ENCODE assay signal across 9 cellular contexts in genomic region chr18:46917808-46918600, GRCh38. TPM values are rescaled to one million over a fixed set of nuclear protein-coding genes. Genes with fewer than 3 reads are reported as not detected.
DNase-seq lines count a peak whose midpoint lies in the region; ATAC-seq, FAIRE-seq and TF ChIP-seq lines count a peak whose summit lies in the region.
"Had no signal": no experiment of that assay in that cellular context is flagged by ENCODE, and none has a peak within 500 bp of the region (broad histone marks: within the 10 kb centered on the region; RNA-seq: fewer than 3 reads in every experiment).

No MANE protein-coding gene starts in this region.

- intact Hi-C loops in K562 (cut with micrococcal nuclease), result no loop called here

- peak; percentile 9; the same call in 1 of the 2 replicates for TF ChIP-seq POLR2A in K562 (conservative IDR thresholded peaks at IDR 0.05)

- H3K4me3 ChIP-seq in HAP-1 (peak overlapping the region; percentile 61), K562 (peak overlapping the region; percentile 75), small intestine (ENCODE audit: low read depth in 1 of 2, low read length in 2 of 2) (peak overlapping the region; percentile 68 to 72)

- H3K27ac ChIP-seq in K562 (ENCODE audit: extremely low read depth, low read depth, low read length) (peak overlapping the region; percentile 94), small intestine (ENCODE audit: low read depth in 1 of 2, low read length in 1 of 2) (peak overlapping the region; percentile 85 to 94)

- TSS peak; percentile 85 for BruUV-seq in K562 (replicated peaks; lab: Mats Ljungman, UMichigan)

- peak overlapping the region; percentile 93 for H3K4me2 ChIP-seq in K562 (ENCODE audit: insufficient read depth, low read length)

- H3K9me3 ChIP-seq in HAP-1 (no peaks in the 10 kb centered on the region), K562 (replicated peaks; ENCODE audit: control insufficient read depth, insufficient read depth, low read depth, low read length) (no peaks in the 10 kb centered on the region), small intestine (ENCODE audit: control insufficient read depth, low read depth) (no peaks in the 10 kb centered on the region)

- WGBS in K562 (ENCODE audit: insufficient coverage, low coverage, missing lambda C conversion rate), result 7% methylated on average over 20 of the region's 33 CpGs
- 33 to 56% (median 54%) methylated on average over 33 of the region's 33 CpGs for WGBS in small intestine, 3 donors

- peak; percentile 40; the same call in 1 of the 2 replicates for TF ChIP-seq EP300 in K562 (IDR thresholded peaks at IDR 0.05; ENCODE audit: low read length)

- H2AFZ ChIP-seq in K562 (ENCODE audit: low read depth, low read length), result peak overlapping the region; percentile 90

- H3K36me3 ChIP-seq in HAP-1 (replicated peaks) (no peaks in the 10 kb centered on the region), K562 (ENCODE audit: control insufficient read depth, insufficient read depth, low read length) (no peaks in the 10 kb centered on the region), small intestine (ENCODE audit: control insufficient read depth in 2 of 2, insufficient read depth in 2 of 2, low read length in 2 of 2) (no peaks in the 10 kb centered on the region)

- H3K27me3 ChIP-seq in HAP-1 (ENCODE audit: low read depth) (no peaks in the 10 kb centered on the region), K562 (ENCODE audit: control insufficient read depth in 2 of 2, insufficient read depth in 2 of 2, low read length in 2 of 2) (no peaks in the 10 kb centered on the region), small intestine (ENCODE audit: control insufficient read depth in 2 of 2, insufficient read depth in 2 of 2, low read length in 2 of 2) (no peaks in the 10 kb centered on the region)

- H3K4me1 ChIP-seq in HAP-1, result peaks cover 27% of the 10 kb centered on the region
- H3K4me1 ChIP-seq in K562 (replicated peaks in 1 of 2; ENCODE audit: control insufficient read depth in 2 of 2, insufficient read depth in 2 of 2, low read length in 2 of 2), result peaks cover 10 to 12% of the 10 kb centered on the region in 2 experiments; a peak in 4 of 5 replicates
- H3K4me1 ChIP-seq in small intestine (ENCODE audit: control insufficient read depth in 2 of 2, insufficient read depth in 1 of 2, low read depth in 1 of 2, low read length in 1 of 2), result peaks cover 3 to 6% of the 10 kb centered on the region in 2 donors

- TF ChIP-seq RAD21 in K562 (CRISPR knock-in tag; conservative IDR thresholded peaks at IDR 0.05 in 1 of 2, IDR thresholded peaks at IDR 0.05 in 1 of 2), result 0 out of 4 replicates have a peak, but pooled peaks of 1 of the 2 experiments have one; percentile 11

- FAIRE-seq in K562 (lab: Jason Lieb, UNC) (peak; percentile 86), small intestine (lab: Jason Lieb, UNC) (no peak)
- FAIRE-seq: islet of Langerhans had no signal

- POLR2A ChIA-PET in K562 (lab: Yijun Ruan, JAX), result interaction anchor here (0.6 to 1.2 kb wide), 4 partner anchors 11 to 30 kb away, joined by 3 to 4 read pairs (median 3); no protein-coding TSS in a partner anchor

- ATAC-seq in K562, result peak; percentile 78

- DNase-seq in SHP77 (lab: John Stamatoyannopoulos, UW) (peak; percentile 3 to 31), SHP77 treated with DMSO at 0.1 percent for 48 hours (lab: John Stamatoyannopoulos, UW) (no peak), HAP-1 (ENCODE audit: low spot score in 2 of 2) (peak; percentile 39 to 50), NCI-H2171 treated with DMSO at 0.1 percent for 48 hours (lab: John Stamatoyannopoulos, UW) (peak; percentile 52), K562 (ENCODE audit: extremely low read depth in 1 of 4, low spot score in 3 of 4) (peak; percentile 25 to 78 (median 50)), iPS-NIHi7 (ENCODE audit: extremely low spot score) (peak; percentile 68), small intestine (peak; percentile 20), amniotic stem cell (lab: John Stamatoyannopoulos, UW) (no peak)

- CTCF ChIA-PET in K562 (lab: Yijun Ruan, JAX; ENCODE audit: low intra/inter-chr PET ratio), result no interaction called here

- no peak for TF ChIP-seq CTCF in K562 (IDR thresholded peaks at IDR 0.05 in 2 of 3, conservative IDR thresholded peaks at IDR 0.05 in 1 of 3; ENCODE audit: insufficient read depth in 2 of 3, low read depth in 1 of 3, low read length in 3 of 3)

- H3K9me1 ChIP-seq in K562 (ENCODE audit: control insufficient read depth, insufficient read depth, low read length), result no peaks in the 10 kb centered on the region

- in situ Hi-C loops in HAP-1 (cut with MboI; ENCODE audit: low sequenced_read_pairs) (no loop called here), K562 (cut with MboI) (no loop called here)

- H4K20me1 ChIP-seq in K562 (replicated peaks; ENCODE audit: control insufficient read depth, insufficient read depth, low read length), result 0 out of 2 replicates have a peak, but pooled peaks cover 4% of the 10 kb centered on the region

- H3K9ac ChIP-seq in K562 (ENCODE audit: insufficient read depth in 1 of 2, low read depth in 2 of 2, low read length in 2 of 2), result peak overlapping the region; percentile 87 to 93

- H3K79me2 ChIP-seq in K562 (ENCODE audit: control insufficient read depth, insufficient read depth, low read length), result peaks cover 39% of the 10 kb centered on the region

TF ChIP-seq in K562, 482 proteins besides CTCF, POLR2A, EP300 and RAD21 (continues in another document):
- TF ChIP-seq SOX6 (IDR thresholded peaks at IDR 0.05) (no peak), DMBX1 (CRISPR knock-in tag; IDR thresholded peaks at IDR 0.05; ENCODE audit: borderline replicate concordance) (no peak), E2F1 (CRISPR knock-in tag; IDR thresholded peaks at IDR 0.05) (no peak), NR1H2 (CRISPR knock-in tag; IDR thresholded peaks at IDR 0.05) (no peak), SRSF7 (optimal IDR thresholded peaks at IDR 0.05; ENCODE audit: low read depth, low read length) (no peak), CHD2 (IDR thresholded peaks at IDR 0.05; ENCODE audit: low read depth, low read length) (no peak), RBBP5 (IDR thresholded peaks at IDR 0.05; ENCODE audit: borderline replicate concordance, insufficient read depth, low read length, poor library complexity, severe bottlenecking) (peak; percentile 9), SAP30 (IDR thresholded peaks at IDR 0.05; ENCODE audit: borderline replicate concordance, insufficient read depth, low read depth, low read length, poor library complexity, severe bottlenecking) (no peak), RCOR1 (IDR thresholded peaks at IDR 0.05; ENCODE audit: borderline replicate concordance in 1 of 2, low read depth in 2 of 2, low read length in 2 of 2) (peak in 1 of 2 experiments; percentile 60; a peak in 2 of 4 replicates), IFI16 (CRISPR knock-in tag; IDR thresholded peaks at IDR 0.05) (no peak), ELF1 (tag; IDR thresholded peaks at IDR 0.05) (no peak)

RNA-seq across cellular contexts. Expression of gene KATNAL2, which starts 0.6 kb away (rescaled TPM):
- total RNA-seq in K562 (2011; cell fraction: chromatin; rRNA removed; ENCODE audit: low replicate concordance), result 0.39 TPM in 1 of 2 replicates, not detected in the other
- 0.83 TPM in 1 of 2 replicates, not detected in the other for total RNA-seq in K562 (2011; cell fraction: nucleolus; rRNA removed)
- total RNA-seq in K562 (2011; cell fraction: nucleoplasm; rRNA removed), result 1.1 TPM in 1 of 2 replicates, not detected in the other
- total RNA-seq in K562 (2014; rRNA removed) (0.29 and 0.77 TPM in 2 replicates), K562 (2014; rRNA removed; fragmentation: Illumina TruSeq; extraction: Trizol) (0.36 and 0.51 TPM in 2 replicates), K562 (2015; rRNA removed; fragmentation: Illumina TruSeq; extraction: Trizol) (0.53 and 1.2 TPM in 2 replicates), K562 (2021) (0.40 and 0.91 TPM in 2 replicates)
- polyA plus RNA-seq in K562 (2011; rRNA removed) (0.19 and 0.54 TPM in 2 replicates), K562 (2014; fragmentation: Illumina TruSeq; extraction: Trizol) (0.15 and 0.25 TPM in 2 replicates), K562 (2014; fragmentation: Nextera tagmentation; extraction: Ambion mirVana) (under 1 TPM; 0.08 to 0.11 TPM), K562 (2014; rRNA removed) (0.47 and 0.48 TPM in 2 replicates), small intestine (1 to 10 TPM in 2 of 3 donors, not detected in 1; 1.6 to 2.9 TPM)
- 0.22 and 0.29 TPM in 2 replicates for polyA plus RNA-seq in K562 (2011; cell fraction: cytosol; rRNA removed)
- polyA plus RNA-seq in K562 (2011; cell fraction: nucleus; rRNA removed), result 0.66 and 0.81 TPM in 2 replicates
- 0.70 and 1.7 TPM in 2 replicates for polyA plus RNA-seq in K562 (2012)
- polyA minus RNA-seq in K562 (2011; rRNA and poly(A)+ RNA removed), result 0.15 and 0.32 TPM in 2 replicates
- polyA minus RNA-seq in K562 (2011; cell fraction: cytosol; rRNA and poly(A)+ RNA removed), result 0.76 TPM in 1 of 2 replicates, not detected in the other
- polyA minus RNA-seq in K562 (2011; cell fraction: nucleus; rRNA and poly(A)+ RNA removed), result 0.44 and 1.1 TPM in 2 replicates

RNA-seq across cellular contexts. Expression of gene PIAS2, which starts 0.7 kb away (rescaled TPM):
- total RNA-seq in K562 (2011; cell fraction: chromatin; rRNA removed; ENCODE audit: low replicate concordance), result 36.2 and 82.6 TPM in 2 replicates
- 16.4 and 20.0 TPM in 2 replicates for total RNA-seq in K562 (2011; cell fraction: nucleolus; rRNA removed)
- total RNA-seq in K562 (2011; cell fraction: nucleoplasm; rRNA removed), result 45.8 and 72.1 TPM in 2 replicates
- total RNA-seq in K562 (2014; rRNA removed) (12.0 and 12.5 TPM in 2 replicates), K562 (2014; rRNA removed; fragmentation: Illumina TruSeq; extraction: Trizol) (19.3 and 22.7 TPM in 2 replicates), K562 (2015; rRNA removed; fragmentation: Illumina TruSeq; extraction: Trizol) (19.0 and 19.1 TPM in 2 replicates), K562 (2021) (21.3 and 23.9 TPM in 2 replicates)
- polyA plus RNA-seq in K562 (2011; rRNA removed) (9.4 and 11.7 TPM in 2 replicates), K562 (2014; fragmentation: Illumina TruSeq; extraction: Trizol) (15.9 and 19.0 TPM in 2 replicates), K562 (2014; fragmentation: Nextera tagmentation; extraction: Ambion mirVana) (1 to 10 TPM; 2.9 to 3.0 TPM), K562 (2014; rRNA removed) (7.6 and 9.1 TPM in 2 replicates), small intestine (1 to 10 TPM; 2.5 to 5.6 (median 3.2) TPM)
- polyA plus RNA-seq in K562 (2011; cell fraction: cytosol; rRNA removed), result 4.3 and 6.1 TPM in 2 replicates
- 32.0 and 34.2 TPM in 2 replicates for polyA plus RNA-seq in K562 (2011; cell fraction: nucleus; rRNA removed)
- 7.6 and 10.3 TPM in 2 replicates for polyA plus RNA-seq in K562 (2012)
- polyA minus RNA-seq in K562 (2011; rRNA and poly(A)+ RNA removed), result 16.1 and 16.3 TPM in 2 replicates
- 5.3 and 7.3 TPM in 2 replicates for polyA minus RNA-seq in K562 (2011; cell fraction: cytosol; rRNA and poly(A)+ RNA removed)
- 23.2 and 48.8 TPM in 2 replicates for polyA minus RNA-seq in K562 (2011; cell fraction: nucleus; rRNA and poly(A)+ RNA removed)

Comparison
In these comparisons a context has a peak if more than half of its experiments do, and no peak if none do; other contexts are left out.
1. DNase-seq: peak in SHP77 (2 of 2), HAP-1 (2 of 2), NCI-H2171 treated with DMSO at 0.1 percent for 48 hours (single experiment), K562 (4 of 4), iPS-NIHi7 (single experiment) and small intestine (single experiment); none in SHP77 treated with DMSO at 0.1 percent for 48 hours (single experiment) and amniotic stem cell (single experiment).
2. Peak in every context shown above with its lines, with median percentiles within 50 percentile points of each other: H3K4me3 ChIP-seq.